Comparison of ENCODE assay signal across 22 cellular contexts in the genomic region with DNA sequence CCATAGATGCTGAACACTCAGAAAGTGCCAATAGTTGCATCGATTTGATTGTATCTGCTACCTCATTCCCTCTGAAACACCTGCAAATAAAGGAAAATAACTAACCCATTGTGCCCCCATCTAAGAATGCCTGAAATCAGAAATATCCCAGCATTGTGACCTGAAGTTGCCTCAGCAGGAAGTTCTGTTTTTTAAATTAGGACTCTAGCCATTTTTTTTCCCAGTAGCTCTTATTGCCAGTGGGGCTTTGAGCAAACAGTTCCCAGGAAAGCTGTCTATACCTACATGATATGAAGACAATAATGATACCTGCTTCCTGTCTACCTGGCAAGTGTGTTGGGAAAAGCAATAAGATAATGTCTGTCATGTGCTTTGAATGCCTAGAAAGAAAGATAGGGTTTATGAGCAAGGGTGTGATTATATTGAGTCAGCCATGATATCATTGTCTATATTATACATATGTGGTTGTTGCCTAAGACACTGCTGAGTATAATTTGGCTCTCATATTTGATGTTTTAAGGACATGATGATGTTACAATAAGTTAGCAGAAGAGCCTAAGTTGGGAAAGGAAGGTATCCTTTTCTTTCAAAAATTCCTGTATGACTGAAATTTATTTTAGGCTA.
A peak's percentile ranks its signal among the peaks of the same experiment; 100 is the strongest.
DNase-seq lines count a peak whose midpoint lies in the region; ATAC-seq, FAIRE-seq and TF ChIP-seq lines count a peak whose summit lies in the region.
"Had no signal": no experiment of that assay in that cellular context is flagged by ENCODE, and none has a peak within 500 bp of the region (broad histone marks: within the 10 kb centered on the region; RNA-seq: fewer than 3 reads in every experiment).

No MANE protein-coding gene starts in this region.

- ATAC-seq in mucosa of descending colon, result peak; percentile 98
- no peak for ATAC-seq in HG03135 (IDR thresholded peaks at IDR 0.05; ENCODE audit: unreplicated experiment)
- ATAC-seq: GM12878, Right ventricle myocardium inferior had no signal

- H3K4me3 ChIP-seq in mucosa of descending colon, result no peak overlapping the region
- H3K4me3 ChIP-seq: GM12878 had no signal

- H3K4me1 ChIP-seq in mucosa of descending colon (ENCODE audit: low read depth), result no peaks in the 10 kb centered on the region
- H3K4me1 ChIP-seq: BE2C had no signal

- FAIRE-seq in colon (lab: Jason Lieb, UNC), result peak; percentile 10
- FAIRE-seq: A204.1, D721Med, GM12878, HTR-8/SVneo, RCC 7860 had no signal

- in situ Hi-C loops in ACHN (cut with HindIII; ENCODE audit: low pct_ligation_motif_present, low pct_unique_long_range_greater_than_20kb, low sequenced_read_pairs), result no loop called here

- no peaks in the 10 kb centered on the region for H3K36me3 ChIP-seq in mucosa of descending colon (ENCODE audit: low read depth)
- H3K36me3 ChIP-seq: BE2C had no signal

- DNase-seq in DMS153 (lab: John Stamatoyannopoulos, UW) (peak; percentile 47), HCEC 1CT (peak; percentile 68), mucosa of descending colon (no peak), ACHN (no peak), amniotic stem cell (lab: John Stamatoyannopoulos, UW) (no peak)
- DNase-seq: BE2C, DMS79, H7, Karpas-422, NCI-H1694, NCI-H2171, NCI-H345, NCI-H524 treated with DMSO at 0.1 percent for 48 hours, OCI-M1 had no signal

- H3K9me3 ChIP-seq in mucosa of descending colon, result no peaks in the 10 kb centered on the region
- H3K9me3 ChIP-seq: BE2C had no signal

- intact Hi-C loops in mucosa of descending colon (cut with DNase I, micrococcal nuclease), result no loop called here

- TF ChIP-seq CTCF in mucosa of descending colon (IDR thresholded peaks at IDR 0.05), result no peak

Comparison
In these comparisons a context has a peak if more than half of its experiments do, and no peak if none do; other contexts are left out.
1. DNase-seq: peak in DMS153 (single experiment) and HCEC 1CT (single experiment); none in mucosa of descending colon (0 of 3), ACHN (single experiment) and amniotic stem cell (single experiment).